8 cellular contexts compared by ENCODE assay signal in genomic region chr18:70205421-70206397, GRCh38. TPM values are rescaled to one million over a fixed set of nuclear protein-coding genes. Genes with fewer than 3 reads are reported as not detected.
DNase-seq lines count a peak whose midpoint lies in the region; ATAC-seq and TF ChIP-seq lines count a peak whose summit lies in the region.

TSS of gene RTTN (minus strand) at chr18:70205687. CDS start at chr18:70205658, 29 bp downstream.

- TF ChIP-seq CTCF in RWPE2 (IDR thresholded peaks at IDR 0.05; ENCODE audit: poor library complexity, severe bottlenecking): no peak
- no peak for TF ChIP-seq CTCF in fibroblast of mammary gland (conservative IDR thresholded peaks at IDR 0.05; ENCODE audit: control insufficient read depth, insufficient read depth, low read depth, low read length)
- no peak for TF ChIP-seq CTCF in natural killer cell (IDR thresholded peaks at IDR 0.05)

- no peaks in the 10 kb centered on the region for H3K9me3 ChIP-seq in RWPE2 (ENCODE audit: severe bottlenecking)

- DNase-seq in Daoy (ENCODE audit: low read depth) (peak; percentile 96), H4 (ENCODE audit: low spot score) (peak; percentile 92), LoVo (ENCODE audit: low spot score) (peak; percentile 94), RWPE2 (ENCODE audit: low spot score) (peak; percentile 92), fibroblast of mammary gland (ENCODE audit: low read depth) (peak; percentile 93), natural killer cell (peak; percentile 88)
- peak; percentile 91 for DNase-seq in activated T-helper 2 cell treated with anti-CD3 and anti-CD28 coated beads, Interferon-gamma antibody, Interleukin-2, Interleukin-4, amounts not matched to agents 10 μg/mL and 5 μg/mL and 100 μg/mL, durations not matched to agents 14 hours and 24 hours and 36 hours (ENCODE audit: low spot score)
- peak; percentile 90 for DNase-seq in stimulated activated naive CD4-positive, alpha-beta T cell treated with Interleukin-2 at 50 U/mL for 16 hours (lab: John Stamatoyannopoulos, UW)

- H3K4me3 Mint-ChIP-seq in activated T-helper 2 cell treated with anti-CD3 and anti-CD28 coated beads, Interferon-gamma antibody, Interleukin-2, Interleukin-4, amounts not matched to agents 10 μg/mL and 5 μg/mL and 100 μg/mL, durations not matched to agents 14 hours and 24 hours and 36 hours (ENCODE audit: low read depth): peak within 1 kb of the TSS; percentile 93
- H3K4me3 Mint-ChIP-seq in natural killer cell: peak within 1 kb of the TSS; percentile 98

- H3K36me3 Mint-ChIP-seq in activated T-helper 2 cell treated with anti-CD3 and anti-CD28 coated beads, Interferon-gamma antibody, Interleukin-2, Interleukin-4, amounts not matched to agents 10 μg/mL and 5 μg/mL and 100 μg/mL, durations not matched to agents 14 hours and 24 hours and 36 hours (ENCODE audit: low read depth): peaks cover 10% of the 10 kb centered on the region
- no peaks in the 10 kb centered on the region for H3K36me3 Mint-ChIP-seq in natural killer cell

- H3K36me3 ChIP-seq in RWPE2 (ENCODE audit: low read depth): peaks cover 28% of the 10 kb centered on the region

- peak; percentile 98 for ATAC-seq in RWPE2 (ENCODE audit: low read depth)
- ATAC-seq in natural killer cell: peak; percentile 90 to 96 (median 92)

- peaks cover 15% of the 10 kb centered on the region for H3K27me3 Mint-ChIP-seq in activated T-helper 2 cell treated with anti-CD3 and anti-CD28 coated beads, Interferon-gamma antibody, Interleukin-2, Interleukin-4, amounts not matched to agents 10 μg/mL and 5 μg/mL and 100 μg/mL, durations not matched to agents 14 hours and 24 hours and 36 hours (ENCODE audit: low read depth)
- H3K27me3 Mint-ChIP-seq in natural killer cell (ENCODE audit: low read depth in 2 of 2): peaks cover 4 to 24% of the 10 kb centered on the region in 2 donors

- H3K27ac ChIP-seq in RWPE2 (ENCODE audit: poor library complexity, severe bottlenecking): peak within 1 kb of the TSS; percentile 81

- peaks cover 9% of the 10 kb centered on the region for H3K4me1 ChIP-seq in RWPE2 (ENCODE audit: insufficient read depth, poor library complexity, severe bottlenecking)

- intact Hi-C loops in activated T-helper 2 cell treated with anti-CD3 and anti-CD28 coated beads, Interferon-gamma antibody, Interleukin-2, Interleukin-4, amounts not matched to agents 10 μg/mL and 5 μg/mL and 100 μg/mL, durations not matched to agents 14 hours and 24 hours and 36 hours (cut with micrococcal nuclease): loop anchor here (1.0 to 5.0 kb wide), 5 partner anchors 11 to 1490 kb away; partner anchors contain the start of genes SOCS6 and TMX3
- intact Hi-C loops in natural killer cell (cut with micrococcal nuclease): loop anchor here (1.0 kb wide), 1 partner anchor 1490 kb away; the partner anchor contains the start of gene TMX3

- no peaks in the 10 kb centered on the region for H3K27me3 ChIP-seq in RWPE2 (ENCODE audit: insufficient read depth, poor library complexity, severe bottlenecking)

- peaks cover 22% of the 10 kb centered on the region for H3K4me1 Mint-ChIP-seq in activated T-helper 2 cell treated with anti-CD3 and anti-CD28 coated beads, Interferon-gamma antibody, Interleukin-2, Interleukin-4, amounts not matched to agents 10 μg/mL and 5 μg/mL and 100 μg/mL, durations not matched to agents 14 hours and 24 hours and 36 hours (ENCODE audit: low read depth)
- peaks cover 25 to 27% of the 10 kb centered on the region in 2 donors for H3K4me1 Mint-ChIP-seq in natural killer cell

- H3K27ac Mint-ChIP-seq in activated T-helper 2 cell treated with anti-CD3 and anti-CD28 coated beads, Interferon-gamma antibody, Interleukin-2, Interleukin-4, amounts not matched to agents 10 μg/mL and 5 μg/mL and 100 μg/mL, durations not matched to agents 14 hours and 24 hours and 36 hours: peak within 1 kb of the TSS; percentile 98
- peak within 1 kb of the TSS; percentile 94 to 97 for H3K27ac Mint-ChIP-seq in natural killer cell

- no peaks in the 10 kb centered on the region for H3K9me3 Mint-ChIP-seq in activated T-helper 2 cell treated with anti-CD3 and anti-CD28 coated beads, Interferon-gamma antibody, Interleukin-2, Interleukin-4, amounts not matched to agents 10 μg/mL and 5 μg/mL and 100 μg/mL, durations not matched to agents 14 hours and 24 hours and 36 hours
- H3K9me3 Mint-ChIP-seq in natural killer cell: no peaks in the 10 kb centered on the region

- H3K4me3 ChIP-seq in RWPE2 (ENCODE audit: severe bottlenecking) (peak within 1 kb of the TSS; percentile 86), fibroblast of mammary gland (ENCODE audit: control insufficient read depth, low read depth, low read length) (peak within 1 kb of the TSS; percentile 80)

RNA-seq across cellular contexts. Expression of gene RTTN, which starts in this region (rescaled TPM):
- 16.2 and 29.9 TPM in 2 replicates for total RNA-seq in Daoy (2014; rRNA removed; shearing (Covaris generic))
- total RNA-seq in H4 (2014; rRNA removed; shearing (Covaris generic)): 10.1 and 12.2 TPM in 2 replicates
- total RNA-seq in activated T-helper 2 cell treated with anti-CD3 and anti-CD28 coated beads, Interferon-gamma antibody, Interleukin-2, Interleukin-4, amounts not matched to agents 10 μg/mL and 5 μg/mL and 100 μg/mL, durations not matched to agents 14 hours and 24 hours and 36 hours: 21.0 and 25.2 TPM in 2 replicates
- 10 to 100 TPM; 33.0 to 41.0 (median 35.5) TPM for total RNA-seq in natural killer cell

Comparison
In these comparisons a context has a peak if more than half of its experiments do, and no peak if none do; other contexts are left out.
1. Peak in every context shown above with its lines: DNase-seq, ATAC-seq, H3K4me3 ChIP-seq and H3K27ac ChIP-seq.